ENCODE assay signal across 19 cellular contexts in the genomic region with DNA sequence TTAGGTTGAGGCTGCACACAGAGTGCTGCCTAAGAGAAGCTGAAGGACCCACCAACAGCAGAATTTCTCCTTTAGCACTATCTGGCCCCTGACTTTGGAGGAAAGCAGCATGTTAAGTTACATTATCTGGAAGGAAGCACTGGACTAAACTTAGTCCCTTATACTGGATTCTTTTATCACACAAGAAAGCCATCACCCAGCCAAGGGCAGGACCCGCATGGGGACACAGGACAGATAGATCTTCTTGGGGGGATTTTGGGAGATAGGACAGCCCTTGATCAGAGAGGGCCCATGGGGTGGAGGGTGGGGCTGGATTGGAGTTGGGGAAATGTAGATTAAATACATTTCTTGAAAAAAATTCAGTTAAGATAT. TPM values are rescaled to one million over a fixed set of nuclear protein-coding genes. Genes with fewer than 3 reads are reported as not detected.
DNase-seq lines count a peak whose midpoint lies in the region; ATAC-seq and TF ChIP-seq lines count a peak whose summit lies in the region.
"Had no signal": no experiment of that assay in that cellular context is flagged by ENCODE, and none has a peak within 500 bp of the region (broad histone marks: within the 10 kb centered on the region; RNA-seq: fewer than 3 reads in every experiment).

No MANE protein-coding gene starts in this region.

- peak overlapping the region; percentile 68 for H3K27ac Mint-ChIP-seq in chondrocyte (ENCODE audit: unreplicated experiment)
- no peak overlapping the region for H3K27ac Mint-ChIP-seq in activated naive CD4-positive, alpha-beta T cell treated with anti-CD3 and anti-CD28 coated beads for 36 hours
- H3K27ac Mint-ChIP-seq: T-cell had no signal

- no peak overlapping the region for H3K4me3 ChIP-seq in heart right ventricle
- no peak overlapping the region for H3K4me3 ChIP-seq in stomach smooth muscle (ENCODE audit: low read length in 2 of 2)
- H3K4me3 ChIP-seq: body of pancreas, GM23248 had no signal

- H3K27me3 ChIP-seq in heart right ventricle (no peaks in the 10 kb centered on the region), stomach smooth muscle (ENCODE audit: control insufficient read depth in 1 of 2, insufficient read depth in 2 of 2, low read length in 2 of 2) (no peaks in the 10 kb centered on the region)
- H3K27me3 ChIP-seq: body of pancreas had no signal

- peaks cover 0 to 7% (median 0%) of the 10 kb centered on the region in 11 donors for H3K9me3 ChIP-seq in heart right ventricle
- H3K9me3 ChIP-seq in stomach smooth muscle (ENCODE audit: control insufficient read depth in 2 of 2, low read length in 2 of 2): no peaks in the 10 kb centered on the region
- H3K9me3 ChIP-seq: body of pancreas had no signal

- H3K36me3 Mint-ChIP-seq in chondrocyte (ENCODE audit: low read depth): peaks cover 2% of the 10 kb centered on the region
- no peaks in the 10 kb centered on the region for H3K36me3 Mint-ChIP-seq in activated naive CD4-positive, alpha-beta T cell treated with anti-CD3 and anti-CD28 coated beads for 36 hours (ENCODE audit: low read depth)

- WGBS in heart right ventricle, 2 donors: 76 to 90% methylated on average over 1 of the region's 1 CpG

- H3K9ac ChIP-seq in stomach smooth muscle (ENCODE audit: low read length in 2 of 2): no peak overlapping the region
- H3K9ac ChIP-seq: GM23248 had no signal

- peaks cover 6% of the 10 kb centered on the region for H3K9me3 Mint-ChIP-seq in chondrocyte (ENCODE audit: low read depth)
- H3K9me3 Mint-ChIP-seq in activated naive CD4-positive, alpha-beta T cell treated with anti-CD3 and anti-CD28 coated beads for 36 hours: no peaks in the 10 kb centered on the region
- H3K9me3 Mint-ChIP-seq: effector memory CD8-positive, alpha-beta T cell; T-cell had no signal

- intact Hi-C loops in heart right ventricle (cut with DNase I) (loop anchor here in 2 of 10 donors (5.0 kb wide), 2 partner anchors 44 to 121 kb away; no protein-coding TSS in a partner anchor), cardiac septum (cut with DNase I) (no loop called here)
- intact Hi-C loops in activated naive CD4-positive, alpha-beta T cell treated with anti-CD3 and anti-CD28 coated beads for 36 hours (cut with micrococcal nuclease): loop anchor here (2.0 to 5.0 kb wide), 2 partner anchors 179 to 564 kb away; no protein-coding TSS in a partner anchor

- H3K4me1 ChIP-seq in heart right ventricle: peaks cover 5 to 69% (median 43%) of the 10 kb centered on the region in 9 donors
- peaks cover 8% of the 10 kb centered on the region for H3K4me1 ChIP-seq in stomach smooth muscle (ENCODE audit: control insufficient read depth, insufficient read depth, low read length)

- H3K4me1 Mint-ChIP-seq in chondrocyte (ENCODE audit: low read depth): peaks cover 31% of the 10 kb centered on the region
- H3K4me1 Mint-ChIP-seq in activated naive CD4-positive, alpha-beta T cell treated with anti-CD3 and anti-CD28 coated beads for 36 hours (ENCODE audit: low read depth): peaks cover 48% of the 10 kb centered on the region

- no peak for DNase-seq in heart right ventricle
- DNase-seq in cardiac septum (ENCODE audit: low spot score): no peak
- DNase-seq in chondrocyte (ENCODE audit: low spot score): peak; percentile 24
- no peak for DNase-seq in activated naive CD4-positive, alpha-beta T cell treated with anti-CD3 and anti-CD28 coated beads for 36 hours
- DNase-seq in dedifferentiated amniotic fluid mesenchymal stem cell (ENCODE audit: extremely low spot score): no peak
- DNase-seq: activated CD4-positive, alpha-beta T cell treated with anti-CD3 and anti-CD28 coated beads, Interleukin-2, amount 50 U/mL, for 1 hour; activated effector memory CD4-positive, alpha-beta T cell treated with Interleukin-2 at 50 U/mL for 16 hours; body of pancreas; DMS153; effector memory CD8-positive, alpha-beta T cell; midbrain; NCI-H1436; NCI-H446 treated with DMSO at 0.1 percent for 48 hours; PC-3 had no signal

- H3K27ac ChIP-seq in heart right ventricle (peak overlapping the region in 9 of 10 donors; percentile 50 to 89 (median 75)), stomach smooth muscle (ENCODE audit: low read length) (peak overlapping the region; percentile 2)
- H3K27ac ChIP-seq: GM23248 had no signal

- H3K4me3 Mint-ChIP-seq in chondrocyte (ENCODE audit: unreplicated experiment): no peak overlapping the region
- H3K4me3 Mint-ChIP-seq in activated naive CD4-positive, alpha-beta T cell treated with anti-CD3 and anti-CD28 coated beads for 36 hours: no peak overlapping the region
- H3K4me3 Mint-ChIP-seq: effector memory CD8-positive, alpha-beta T cell; T-cell had no signal

- CTCF ChIA-PET in activated naive CD4-positive, alpha-beta T cell treated with anti-CD3 and anti-CD28 coated beads for 36 hours (lab: Charles Lee): interaction anchor here (1.0 to 1.5 kb wide), 4 partner anchors 11 to 49 kb away, joined by 3 read pairs; no protein-coding TSS in a partner anchor

- no peak for TF ChIP-seq CTCF in heart right ventricle (IDR thresholded peaks at IDR 0.05)
- TF ChIP-seq CTCF in chondrocyte (IDR thresholded peaks at IDR 0.05): no peak

- no peaks in the 10 kb centered on the region for H3K27me3 Mint-ChIP-seq in chondrocyte (ENCODE audit: low read depth)
- H3K27me3 Mint-ChIP-seq in activated naive CD4-positive, alpha-beta T cell treated with anti-CD3 and anti-CD28 coated beads for 36 hours (ENCODE audit: low read depth): peaks cover 6% of the 10 kb centered on the region
- H3K27me3 Mint-ChIP-seq: T-cell had no signal

- H3K36me3 ChIP-seq in heart right ventricle: no peaks in the 10 kb centered on the region
- H3K36me3 ChIP-seq in stomach smooth muscle (ENCODE audit: control insufficient read depth in 2 of 2, insufficient read depth in 2 of 2, low read length in 2 of 2): no peaks in the 10 kb centered on the region

- ATAC-seq in heart right ventricle (peak in 5 of 8 donors; percentile 1 to 15 (median 3)), HG03521 (IDR thresholded peaks at IDR 0.05; ENCODE audit: unreplicated experiment) (peak; percentile 24), GM18861 (IDR thresholded peaks at IDR 0.05; ENCODE audit: unreplicated experiment) (no peak)
- ATAC-seq: PC-3 had no signal

RNA-seq across cellular contexts. Expression of a gene that starts 14.4 kb away (rescaled TPM):
- 10 to 100 TPM in 6 of 10 donors, 1 to 10 TPM in 4; 1.9 to 33.0 (median 19.8) TPM for total RNA-seq in heart right ventricle
- 1 to 10 TPM in 1 of 2 donors, under 1 TPM in 1; 0.46 to 1.2 TPM for polyA plus RNA-seq in heart right ventricle
- total RNA-seq in cardiac septum: 15.2 TPM
- 0.80 to 4.0 TPM (median 3.7 TPM) in 3 replicates for total RNA-seq in chondrocyte
- total RNA-seq in activated naive CD4-positive, alpha-beta T cell treated with anti-CD3 and anti-CD28 coated beads for 36 hours: 1 to 10 TPM; 1.9 to 2.5 TPM
